8 cellular contexts compared by ENCODE assay signal in genomic region chr1:64471218-64471719, GRCh38. TPM values are rescaled to one million over a fixed set of nuclear protein-coding genes. Genes with fewer than 3 reads are reported as not detected.
DNase-seq lines count a peak whose midpoint lies in the region; ATAC-seq, FAIRE-seq and TF ChIP-seq lines count a peak whose summit lies in the region.

No MANE protein-coding gene starts in this region.

- H3K9ac ChIP-seq in liver (ENCODE audit: low read depth in 1 of 2, low read length in 2 of 2) (no peak overlapping the region), HepG2 (ENCODE audit: insufficient read depth, low read depth, low read length) (no peak overlapping the region)

- 11% methylated on average over 35 of the region's 35 CpGs for WGBS in liver
- 37% methylated on average over 29 of the region's 35 CpGs for WGBS in HepG2 (ENCODE audit: low lambda C conversion rate)

- TF ChIP-seq POLR2A in HepG2 (IDR thresholded peaks at IDR 0.05; ENCODE audit: insufficient read depth in 1 of 2, low read depth in 2 of 2, low read length in 2 of 2) = no peak

- ATAC-seq in HepG2 (no peak), HG03097 (IDR thresholded peaks at IDR 0.05; ENCODE audit: low FRiP score, unreplicated experiment) (no peak)
- ATAC-seq in activated CD8-positive, alpha-beta T cell treated with anti-CD3 and anti-CD28 coated beads for 36 hours = no peak

- no TSS peak for BruUV-seq in HepG2 (replicated peaks; lab: Mats Ljungman, UMichigan)

- H4K20me1 ChIP-seq in HepG2 (ENCODE audit: insufficient read depth, low read length) = no peaks in the 10 kb centered on the region

- no peak overlapping the region for H3K27ac ChIP-seq in liver (ENCODE audit: low read depth in 1 of 2, low read length in 2 of 2)
- no peak overlapping the region for H3K27ac ChIP-seq in HepG2 (ENCODE audit: extremely low read length, insufficient read depth, low read length)

- intact Hi-C loops in HepG2 (cut with micrococcal nuclease; ENCODE audit: unreplicated experiment) = no loop called here
- intact Hi-C loops in activated CD8-positive, alpha-beta T cell treated with anti-CD3 and anti-CD28 coated beads for 36 hours (cut with micrococcal nuclease) = no loop called here

- H3K9me3 ChIP-seq in liver (ENCODE audit: control insufficient read depth in 4 of 4, low read length in 3 of 4) (no peaks in the 10 kb centered on the region), HepG2 (ENCODE audit: low read length) (no peaks in the 10 kb centered on the region)

- H3K36me3 ChIP-seq in liver (ENCODE audit: control insufficient read depth in 4 of 4, insufficient read depth in 3 of 4, low read depth in 1 of 4, low read length in 3 of 4) = no peaks in the 10 kb centered on the region
- no peaks in the 10 kb centered on the region for H3K36me3 ChIP-seq in HepG2 (replicated peaks in 1 of 2; ENCODE audit: control insufficient read depth in 1 of 2, insufficient read depth in 2 of 2, low read length in 2 of 2)

- H3K27me3 Mint-ChIP-seq in activated CD8-positive, alpha-beta T cell treated with anti-CD3 and anti-CD28 coated beads for 36 hours = peaks cover 31% of the 10 kb centered on the region
- peaks cover 16% of the 10 kb centered on the region for H3K27me3 Mint-ChIP-seq in nephron progenitor cell (ENCODE audit: low read depth, poor library complexity)

- POLR2A ChIA-PET in HepG2 (lab: Yijun Ruan, JAX) = no interaction called here
- POLR2A ChIA-PET in activated CD8-positive, alpha-beta T cell treated with anti-CD3 and anti-CD28 coated beads for 36 hours (lab: Charles Lee) = no interaction called here

- CTCF ChIA-PET in HepG2 (lab: Yijun Ruan, JAX; ENCODE audit: low intra/inter-chr PET ratio, low total read pairs) = no interaction called here
- CTCF ChIA-PET in activated CD8-positive, alpha-beta T cell treated with anti-CD3 and anti-CD28 coated beads for 36 hours (lab: Charles Lee) = interaction anchor here (1.1 kb wide), 1 partner anchor 145 kb away, joined by 3 read pairs; no protein-coding TSS in a partner anchor

- no peak for TF ChIP-seq EP300 in HepG2 (IDR thresholded peaks at IDR 0.05; ENCODE audit: low read depth in 2 of 2, low read length in 2 of 2)
- no peak for TF ChIP-seq EP300 in HepG2 (CRISPR knock-in tag; IDR thresholded peaks at IDR 0.05; ENCODE audit: borderline replicate concordance)

- H3K4me3 Mint-ChIP-seq in activated CD8-positive, alpha-beta T cell treated with anti-CD3 and anti-CD28 coated beads for 36 hours = peak overlapping the region; percentile 90
- peak overlapping the region; percentile 94 for H3K4me3 Mint-ChIP-seq in nephron progenitor cell

- H3K4me3 ChIP-seq in liver (ENCODE audit: low read depth in 1 of 3, low read length in 3 of 3) (peak overlapping the region in 2 of 3 donors; percentile 67 to 80), HepG2 (replicated peaks in 1 of 3; ENCODE audit: insufficient read depth in 1 of 3, low read depth in 2 of 3, low read length in 3 of 3) (peak overlapping the region in 1 of 3 experiments; percentile 70; a peak in 1 of 6 replicates), fibroblast of pulmonary artery (replicated peaks; ENCODE audit: low read depth, low read length) (peak overlapping the region; percentile 59)

- FAIRE-seq in HepG2 (lab: Jason Lieb, UNC) = no peak

- no peak overlapping the region for H3K4me2 ChIP-seq in HepG2 (ENCODE audit: low read depth, low read length)

- H3K4me1 Mint-ChIP-seq in activated CD8-positive, alpha-beta T cell treated with anti-CD3 and anti-CD28 coated beads for 36 hours (ENCODE audit: low read depth) = peaks cover 12% of the 10 kb centered on the region
- peaks cover 49% of the 10 kb centered on the region for H3K4me1 Mint-ChIP-seq in nephron progenitor cell

- peak overlapping the region; percentile 78 for H3K27ac Mint-ChIP-seq in activated CD8-positive, alpha-beta T cell treated with anti-CD3 and anti-CD28 coated beads for 36 hours
- peak overlapping the region; percentile 98 for H3K27ac Mint-ChIP-seq in nephron progenitor cell

- H3K4me1 ChIP-seq in liver (ENCODE audit: control insufficient read depth in 4 of 4, insufficient read depth in 4 of 4, low read length in 3 of 4) (peaks cover 3 to 25% (median 13%) of the 10 kb centered on the region in 4 donors), HepG2 (ENCODE audit: insufficient read depth, low read length) (no peaks in the 10 kb centered on the region)

- H3K36me3 Mint-ChIP-seq in activated CD8-positive, alpha-beta T cell treated with anti-CD3 and anti-CD28 coated beads for 36 hours (ENCODE audit: low read depth) = no peaks in the 10 kb centered on the region
- peaks cover 3% of the 10 kb centered on the region for H3K36me3 Mint-ChIP-seq in nephron progenitor cell (ENCODE audit: low read depth)

- H3K9me3 Mint-ChIP-seq in activated CD8-positive, alpha-beta T cell treated with anti-CD3 and anti-CD28 coated beads for 36 hours = no peaks in the 10 kb centered on the region
- H3K9me3 Mint-ChIP-seq in nephron progenitor cell = no peaks in the 10 kb centered on the region

- in situ Hi-C loops in HepG2 (cut with HindIII; ENCODE audit: extremely low pct_ligation_motif_present, low pct_unique_long_range_greater_than_20kb) = no loop called here

- TF ChIP-seq CTCF in liver (IDR thresholded peaks at IDR 0.05; ENCODE audit: low read depth, low read length, missing input control) (no peak), HepG2 (CRISPR knock-in tag; IDR thresholded peaks at IDR 0.05) (no peak), fibroblast of pulmonary artery (IDR thresholded peaks at IDR 0.05; ENCODE audit: low read length, missing control alignments) (no peak), nephron progenitor cell (IDR thresholded peaks at IDR 0.05) (no peak)
- no peak for TF ChIP-seq CTCF in activated CD8-positive, alpha-beta T cell treated with anti-CD3 and anti-CD28 coated beads for 36 hours (IDR thresholded peaks at IDR 0.05)

- H2AFZ ChIP-seq in HepG2 (ENCODE audit: low read length) = no peak overlapping the region

- TF ChIP-seq RAD21 in liver (IDR thresholded peaks at IDR 0.05) (no peak), HepG2 (CRISPR knock-in tag; IDR thresholded peaks at IDR 0.05) (no peak)

- no peak for DNase-seq in HepG2 (ENCODE audit: low spot score)
- peak; percentile 26 for DNase-seq in activated CD8-positive, alpha-beta T cell treated with anti-CD3 and anti-CD28 coated beads for 36 hours
- DNase-seq in fibroblast of pulmonary artery (ENCODE audit: low read depth) = peak; percentile 9
- DNase-seq in nephron progenitor cell = peak; percentile 80
- DNase-seq in AML-193 (lab: John Stamatoyannopoulos, UW) = no peak
- no peak for DNase-seq in NCI-H1092 (lab: John Stamatoyannopoulos, UW)

- H3K79me2 ChIP-seq in HepG2 (ENCODE audit: insufficient read depth, low read length) = no peaks in the 10 kb centered on the region

- no peaks in the 10 kb centered on the region for H3K27me3 ChIP-seq in liver (ENCODE audit: control insufficient read depth in 4 of 4, insufficient read depth in 4 of 4, low read length in 3 of 4)
- H3K27me3 ChIP-seq in HepG2 (ENCODE audit: control insufficient read depth in 1 of 2, insufficient read depth in 2 of 2, low read length in 2 of 2) = peaks cover 5 to 48% of the 10 kb centered on the region in 2 experiments; a peak in 4 of 5 replicates

TF ChIP-seq in HepG2, 621 proteins besides CTCF, POLR2A, EP300 and RAD21 (continues in another document):
- TF ChIP-seq ZNF432 (CRISPR knock-in tag; IDR thresholded peaks at IDR 0.05; ENCODE audit: borderline replicate concordance) (no peak), TRIM22 (IDR thresholded peaks at IDR 0.05) (no peak), ZNF232 (CRISPR knock-in tag; IDR thresholded peaks at IDR 0.05; ENCODE audit: borderline replicate concordance) (no peak), ZNF264 (CRISPR knock-in tag; IDR thresholded peaks at IDR 0.05) (no peak), ZNF331 (CRISPR knock-in tag; IDR thresholded peaks at IDR 0.05) (no peak), SRSF1 (optimal IDR thresholded peaks at IDR 0.05; ENCODE audit: low read depth, low read length) (no peak), TCF7L2 (IDR thresholded peaks at IDR 0.05; ENCODE audit: low read depth, low read length) (no peak)

RNA-seq across cellular contexts. Expression of gene CACHD1, which starts 1.3 kb away (rescaled TPM):
- total RNA-seq in liver (1 to 10 TPM; 3.3 to 4.2 TPM), HepG2 (2016; rRNA removed; fragmentation: Illumina TruSeq; extraction: Trizol) (0.11 TPM in 1 of 2 replicates, not detected in the other)
- polyA plus RNA-seq in liver (1 to 10 TPM in 1 of 2 donors, under 1 TPM in 1; 0.68 to 1.3 TPM), HepG2 (2011; rRNA removed) (not detected in 2 replicates)
- total RNA-seq in HepG2 (2016; cell fraction: cytosol; rRNA removed; fragmentation: Illumina TruSeq; extraction: Trizol; ENCODE audit: low read depth) = under 0.01 TPM in 1 of 2 replicates, not detected in the other
- 0.03 and 0.09 TPM in 2 replicates for total RNA-seq in HepG2 (2016; cell fraction: insoluble cytoplasmic fraction; rRNA removed; fragmentation: Illumina TruSeq; extraction: Trizol)
- 0.03 and 0.09 TPM in 2 replicates for total RNA-seq in HepG2 (2016; cell fraction: membrane; rRNA removed; fragmentation: Illumina TruSeq; extraction: Trizol)
- 0.13 and 0.19 TPM in 2 replicates for total RNA-seq in HepG2 (2016; cell fraction: nucleus; rRNA removed; fragmentation: Illumina TruSeq; extraction: Trizol)
- polyA plus RNA-seq in HepG2 (2011; cell fraction: cytosol; rRNA removed) = not detected in 2 replicates
- 0.03 TPM in 2 replicates for polyA plus RNA-seq in HepG2 (2011; cell fraction: nucleus; rRNA removed)
- polyA plus RNA-seq in HepG2 (2012) = 0.03 TPM in 1 of 2 replicates, not detected in the other
- 0.03 TPM in 1 of 2 replicates, not detected in the other for polyA plus RNA-seq in HepG2 (2016; cell fraction: cytosol; fragmentation: Illumina TruSeq; extraction: Trizol; ENCODE audit: low read depth)
- polyA plus RNA-seq in HepG2 (2016; cell fraction: insoluble cytoplasmic fraction; fragmentation: Illumina TruSeq; extraction: Trizol; ENCODE audit: low read depth) = 0.17 TPM in 1 of 2 replicates, not detected in the other
- not detected in 2 replicates for polyA plus RNA-seq in HepG2 (2016; cell fraction: membrane; fragmentation: Illumina TruSeq; extraction: Trizol; ENCODE audit: low read depth)
- 0.19 and 0.35 TPM in 2 replicates for polyA plus RNA-seq in HepG2 (2016; cell fraction: nucleus; fragmentation: Illumina TruSeq; extraction: Trizol; ENCODE audit: insufficient read depth, low read depth)
- polyA minus RNA-seq in HepG2 (2011; rRNA and poly(A)+ RNA removed; ENCODE audit: low replicate concordance) = 0.08 and 0.68 TPM in 2 replicates
- not detected in 2 replicates for polyA minus RNA-seq in HepG2 (2011; cell fraction: cytosol; rRNA and poly(A)+ RNA removed)
- 0.13 and 0.50 TPM in 2 replicates for polyA minus RNA-seq in HepG2 (2011; cell fraction: nucleus; rRNA and poly(A)+ RNA removed)
- total RNA-seq in activated CD8-positive, alpha-beta T cell treated with anti-CD3 and anti-CD28 coated beads for 36 hours = 1 to 10 TPM; 2.2 to 2.5 TPM

Comparison
In these comparisons a context has a peak if more than half of its experiments do, and no peak if none do; other contexts are left out.
1. DNase-seq: peak in activated CD8-positive, alpha-beta T cell treated with anti-CD3 and anti-CD28 coated beads for 36 hours (single experiment), fibroblast of pulmonary artery (single experiment) and nephron progenitor cell (single experiment); none in HepG2 (single experiment), AML-193 (0 of 2) and NCI-H1092 (single experiment).